Comparison of ENCODE assay signal across 10 cellular contexts in the genomic region with DNA sequence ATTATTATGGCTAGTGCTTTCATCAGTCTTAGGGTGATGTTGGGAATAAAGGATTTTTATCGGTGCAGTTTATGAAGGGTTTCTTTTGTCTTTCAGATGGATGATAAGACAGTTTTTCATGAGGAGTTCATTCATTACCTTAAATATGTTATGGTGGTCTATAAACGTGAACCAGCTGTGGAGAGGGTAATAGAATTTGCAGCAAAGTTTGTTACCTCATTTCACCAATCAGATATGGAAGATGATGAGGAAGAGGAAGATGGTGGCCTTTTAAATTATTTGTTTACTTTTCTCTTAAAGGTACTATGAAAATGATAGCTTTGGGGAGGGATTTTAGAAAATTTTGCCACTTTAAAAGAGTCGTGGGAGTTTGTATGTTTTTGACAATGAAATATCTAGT. TPM values are rescaled to one million over a fixed set of nuclear protein-coding genes. Genes with fewer than 3 reads are reported as not detected.
A peak's percentile ranks its signal among the peaks of the same experiment; 100 is the strongest.
DNase-seq lines count a peak whose midpoint lies in the region; ATAC-seq, FAIRE-seq and TF ChIP-seq lines count a peak whose summit lies in the region.
"Had no signal": no experiment of that assay in that cellular context is flagged by ENCODE, and none has a peak within 500 bp of the region (broad histone marks: within the 10 kb centered on the region; RNA-seq: fewer than 3 reads in every experiment).

No MANE protein-coding gene starts in this region.

- H2AFZ ChIP-seq in GM12878 (ENCODE audit: control insufficient read depth, low read depth, low read length), result peak overlapping the region; percentile 78; the same call in 1 of the 2 replicates

- no peaks in the 10 kb centered on the region for H3K27me3 ChIP-seq in MG63
- no peaks in the 10 kb centered on the region; a peak in 1 of 4 replicates for H3K27me3 ChIP-seq in GM12878 (replicated peaks in 1 of 2; ENCODE audit: control insufficient read depth in 2 of 2, insufficient read depth in 2 of 2, low read length in 1 of 2)

- in situ Hi-C loops in GM12878 (cut with MboI), result loop anchor here (10.0 kb wide), 1 partner anchor 213 kb away; a partner anchor contains a TSS

- H3K4me1 Mint-ChIP-seq in nephron, result peaks cover 37% of the 10 kb centered on the region

- intact Hi-C loops in GM12878 (cut with micrococcal nuclease; ENCODE audit: unreplicated experiment), result loop anchor here (10.0 kb wide), 1 partner anchor 393 kb away; no protein-coding TSS in a partner anchor

- no peaks in the 10 kb centered on the region for H3K27me3 Mint-ChIP-seq in nephron (ENCODE audit: low read depth)

- H3K9ac ChIP-seq in GM12878 (ENCODE audit: control insufficient read depth, insufficient read depth, low read length), result peak overlapping the region; percentile 82

- CTCF ChIA-PET in GM12878 (lab: Yijun Ruan, JAX), result interaction anchor here (1.3 to 1.6 kb wide), 2 partner anchors 13 to 263 kb away, joined by 3 to 8 read pairs; no protein-coding TSS in a partner anchor
- CTCF ChIA-PET in RWPE1 (lab: Yijun Ruan, JAX), result interaction anchor here (0.6 kb wide), 1 partner anchor 221 kb away, joined by 5 read pairs; no protein-coding TSS in a partner anchor

- no peak for TF ChIP-seq RAD21 in GM12878 (IDR thresholded peaks at IDR 0.05; ENCODE audit: insufficient read depth, low read depth, low read length)

- no TSS peak for BruUV-seq in GM12878 (replicated peaks; lab: Mats Ljungman, UMichigan)

- FAIRE-seq in GM12878 (lab: Jason Lieb, UNC), result no peak

- RAD21 ChIA-PET in GM12878 (lab: Charles Lee; ENCODE audit: unreplicated experiment), result interaction anchor here (0.6 to 1.4 kb wide), 2 partner anchors 15 to 264 kb away, joined by 3 read pairs; no protein-coding TSS in a partner anchor

- peaks cover 4% of the 10 kb centered on the region; the same call in 1 of the 2 replicates for H4K20me1 ChIP-seq in GM12878 (ENCODE audit: control insufficient read depth, insufficient read depth)

- peaks cover 14% of the 10 kb centered on the region for H3K36me3 Mint-ChIP-seq in nephron (ENCODE audit: low read depth)

- H3K36me3 ChIP-seq in MG63 (peaks cover 45% of the 10 kb centered on the region), GM12878 (ENCODE audit: control insufficient read depth in 2 of 2, insufficient read depth in 2 of 2, low read length in 1 of 2) (0 out of 4 replicates have a peak, but pooled peaks cover 0 to 4% of the 10 kb centered on the region in 2 experiments)

- peaks cover 95% of the 10 kb centered on the region for H3K79me2 ChIP-seq in GM12878 (ENCODE audit: control insufficient read depth, insufficient read depth, low read length)

- H3K9me3 ChIP-seq in MG63, result no peaks in the 10 kb centered on the region
- no peaks in the 10 kb centered on the region for H3K9me3 ChIP-seq in GM12878 (replicated peaks; ENCODE audit: control insufficient read depth, insufficient read depth, low read length)

- H3K27ac ChIP-seq in GM12878 (ENCODE audit: control insufficient read depth, insufficient read depth), result peak overlapping the region; percentile 60
- H3K27ac ChIP-seq in RWPE1, result no peak overlapping the region

- SMC1A ChIA-PET in GM12878 (lab: Charles Lee; ENCODE audit: uncharacterized antibody, unreplicated experiment), result interaction anchor here (1.3 kb wide), 2 partner anchors 246 to 782 kb away, joined by 3 to 4 read pairs; no protein-coding TSS in a partner anchor

- H3K27ac Mint-ChIP-seq in nephron, result peak overlapping the region in 1 of 3 experiments; percentile 22

- H3K4me3 ChIP-seq in MG63 (peak overlapping the region; percentile 94), GM12878 (peak overlapping the region; percentile 87)

- H3K9me3 Mint-ChIP-seq in nephron, result no peaks in the 10 kb centered on the region

- POLR2A ChIA-PET in GM12878 (lab: Charles Lee) (interaction anchor here (0.7 to 2.6 kb wide), 2 partner anchors 198 to 237 kb away, joined by 3 to 12 read pairs; a partner anchor contains a TSS), RWPE1 (lab: Yijun Ruan, JAX; ENCODE audit: low non-redundant PET) (no interaction called here)

- no peak for TF ChIP-seq CTCF in GM12878 (IDR thresholded peaks at IDR 0.05 in 2 of 3, conservative IDR thresholded peaks at IDR 0.05 in 1 of 3; ENCODE audit: control insufficient read depth in 2 of 3, extremely low read depth in 1 of 3, insufficient read depth in 1 of 3, low read depth in 3 of 3, low read length in 3 of 3)
- TF ChIP-seq CTCF in nephron (IDR thresholded peaks at IDR 0.05; ENCODE audit: unreplicated experiment in 3 of 3), result no peak
- no peak for TF ChIP-seq CTCF in RWPE1 (conservative IDR thresholded peaks at IDR 0.05; ENCODE audit: low read depth)

- peak overlapping the region; percentile 86 to 95 (median 89) for H3K4me3 Mint-ChIP-seq in nephron

- 3% methylated on average over 3 of the region's 3 CpGs for WGBS in GM12878 (ENCODE audit: insufficient coverage, insufficient replicate concordance, low lambda C conversion rate, missing lambda C conversion rate)

- no peak for ATAC-seq in GM12878

- no peak for TF ChIP-seq POLR2A in GM12878 (IDR thresholded peaks at IDR 0.05; ENCODE audit: low read depth, low read length)

- no peaks in the 10 kb centered on the region for H3K4me1 ChIP-seq in GM12878 (ENCODE audit: control insufficient read depth, insufficient read depth, low read length)

- DNase-seq in DMS79 treated with DMSO at 0.1 percent for 48 hours (lab: John Stamatoyannopoulos, UW), result peak; percentile 24
- DNase-seq in DMS79 (lab: John Stamatoyannopoulos, UW), result no peak
- DNase-seq in MG63, result no peak
- no peak for DNase-seq in GM12878 (ENCODE audit: low read depth, low spot score)
- no peak for DNase-seq in RWPE1 (ENCODE audit: low spot score)
- no peak for DNase-seq in glomerular visceral epithelial cell (ENCODE audit: extremely low spot score)
- no peak for DNase-seq in stimulated activated naive CD4-positive, alpha-beta T cell treated with Interleukin-2 at 50 U/mL for 16 hours (lab: John Stamatoyannopoulos, UW)
- DNase-seq: ACHN, caudate nucleus had no signal

- no peak for TF ChIP-seq EP300 in GM12878 (IDR thresholded peaks at IDR 0.05; ENCODE audit: borderline replicate concordance in 1 of 2, control insufficient read depth in 1 of 2, low read depth in 2 of 2, low read length in 2 of 2)

- peak overlapping the region; percentile 85 for H3K4me2 ChIP-seq in GM12878 (ENCODE audit: control insufficient read depth, insufficient read depth)

RNA-seq across cellular contexts. Expression of a gene that starts 1.3 kb away (rescaled TPM):
- total RNA-seq in MG63 (2014; rRNA removed; shearing (Covaris generic); ENCODE audit: low replicate concordance), result 28.2 and 75.4 TPM in 2 replicates
- total RNA-seq in GM12878 (2013; cell fraction: nucleolus; rRNA removed), result 74.5 and 88.2 TPM in 2 replicates
- total RNA-seq in GM12878 (2014; rRNA removed) (54.0 and 59.5 TPM in 2 replicates), GM12878 (2014; rRNA removed; fragmentation: Illumina TruSeq; extraction: Trizol) (59.7 and 65.1 TPM in 2 replicates), GM12878 (2021) (46.1 and 53.3 TPM in 2 replicates)
- 12.6 TPM for polyA plus RNA-seq in GM12878 (2011; ENCODE audit: low read depth)
- polyA plus RNA-seq in GM12878 (2011; rRNA removed) (71.7 and 125 TPM in 2 replicates), GM12878 (2014; fragmentation: Illumina TruSeq; extraction: Trizol) (52.3 and 61.2 TPM in 2 replicates), GM12878 (2014; fragmentation: Nextera tagmentation; extraction: Ambion mirVana) (10 to 100 TPM; 17.3 to 22.9 TPM), GM12878 (2014; rRNA removed) (29.3 and 36.3 TPM in 2 replicates), GM12878 (2016; fragmentation: Nextera tagmentation; extraction: Ambion mirVana) (10 to 100 TPM; 83.0 to 93.9 TPM)
- 18.8 and 19.6 TPM in 2 replicates for polyA plus RNA-seq in GM12878 (2011; cell fraction: cytosol; rRNA removed)
- polyA plus RNA-seq in GM12878 (2011; cell fraction: nucleus; rRNA removed), result 72.9 and 79.4 TPM in 2 replicates
- 20.4 and 26.2 TPM in 2 replicates for polyA plus RNA-seq in GM12878 (2012)
- 31.3 and 50.0 TPM in 2 replicates for polyA minus RNA-seq in GM12878 (2011; rRNA and poly(A)+ RNA removed)
- 12.6 and 22.8 TPM in 2 replicates for polyA minus RNA-seq in GM12878 (2011; cell fraction: cytosol; rRNA and poly(A)+ RNA removed)
- 41.0 and 59.8 TPM in 2 replicates for polyA minus RNA-seq in GM12878 (2011; cell fraction: nucleus; rRNA and poly(A)+ RNA removed)

RNA-seq across cellular contexts. Expression of a gene that starts 1.6 kb away (rescaled TPM):
- total RNA-seq in MG63 (2014; rRNA removed; shearing (Covaris generic); ENCODE audit: low replicate concordance), result 10.8 and 17.7 TPM in 2 replicates
- total RNA-seq in GM12878 (2013; cell fraction: nucleolus; rRNA removed), result 79.1 and 82.2 TPM in 2 replicates
- total RNA-seq in GM12878 (2014; rRNA removed), result 29.9 and 34.9 TPM in 2 replicates
- 29.2 and 30.7 TPM in 2 replicates for total RNA-seq in GM12878 (2014; rRNA removed; fragmentation: Illumina TruSeq; extraction: Trizol)
- total RNA-seq in GM12878 (2021), result 30.1 and 38.1 TPM in 2 replicates
- 16.6 TPM for polyA plus RNA-seq in GM12878 (2011; ENCODE audit: low read depth)
- 48.6 and 57.9 TPM in 2 replicates for polyA plus RNA-seq in GM12878 (2011; rRNA removed)
- polyA plus RNA-seq in GM12878 (2011; cell fraction: cytosol; rRNA removed), result 30.7 and 32.8 TPM in 2 replicates
- 28.3 and 34.6 TPM in 2 replicates for polyA plus RNA-seq in GM12878 (2011; cell fraction: nucleus; rRNA removed)
- polyA plus RNA-seq in GM12878 (2012), result 14.9 and 20.1 TPM in 2 replicates
- polyA plus RNA-seq in GM12878 (2014; fragmentation: Illumina TruSeq; extraction: Trizol), result 25.3 and 26.2 TPM in 2 replicates
- polyA plus RNA-seq in GM12878 (2014; fragmentation: Nextera tagmentation; extraction: Ambion mirVana), result 1 to 10 TPM; 5.8 to 6.1 TPM
- 22.9 and 26.7 TPM in 2 replicates for polyA plus RNA-seq in GM12878 (2014; rRNA removed)
- polyA plus RNA-seq in GM12878 (2016; fragmentation: Nextera tagmentation; extraction: Ambion mirVana), result 10 to 100 TPM; 16.6 TPM
- polyA minus RNA-seq in GM12878 (2011; rRNA and poly(A)+ RNA removed), result 32.6 and 34.9 TPM in 2 replicates
- polyA minus RNA-seq in GM12878 (2011; cell fraction: cytosol; rRNA and poly(A)+ RNA removed), result 19.2 and 27.1 TPM in 2 replicates
- 27.8 and 36.6 TPM in 2 replicates for polyA minus RNA-seq in GM12878 (2011; cell fraction: nucleus; rRNA and poly(A)+ RNA removed)

RNA-seq across cellular contexts. Expression of a gene that starts 30.7 kb away (rescaled TPM):
- 0.10 TPM in 1 of 2 replicates, not detected in the other for total RNA-seq in MG63 (2014; rRNA removed; shearing (Covaris generic); ENCODE audit: low replicate concordance)
- total RNA-seq in GM12878 (2013; cell fraction: nucleolus; rRNA removed), result 0.07 TPM in 1 of 2 replicates, not detected in the other
- total RNA-seq in GM12878 (2014; rRNA removed) (under 0.01 TPM in 1 of 2 replicates, not detected in the other), GM12878 (2014; rRNA removed; fragmentation: Illumina TruSeq; extraction: Trizol) (not detected in 2 replicates), GM12878 (2021) (not detected in 2 replicates)
- not detected for polyA plus RNA-seq in GM12878 (2011; ENCODE audit: low read depth)
- polyA plus RNA-seq in GM12878 (2011; rRNA removed) (not detected in 2 replicates), GM12878 (2014; fragmentation: Illumina TruSeq; extraction: Trizol) (not detected in 2 replicates), GM12878 (2014; fragmentation: Nextera tagmentation; extraction: Ambion mirVana) (not detected), GM12878 (2014; rRNA removed) (not detected in 2 replicates), GM12878 (2016; fragmentation: Nextera tagmentation; extraction: Ambion mirVana) (not detected)
- not detected in 2 replicates for polyA plus RNA-seq in GM12878 (2011; cell fraction: cytosol; rRNA removed)
- polyA plus RNA-seq in GM12878 (2011; cell fraction: nucleus; rRNA removed), result not detected in 2 replicates
- 0.04 TPM in 2 replicates for polyA plus RNA-seq in GM12878 (2012)
- not detected in 2 replicates for polyA minus RNA-seq in GM12878 (2011; rRNA and poly(A)+ RNA removed)
- polyA minus RNA-seq in GM12878 (2011; cell fraction: cytosol; rRNA and poly(A)+ RNA removed), result not detected in 2 replicates
- not detected in 2 replicates for polyA minus RNA-seq in GM12878 (2011; cell fraction: nucleus; rRNA and poly(A)+ RNA removed)
